Comparison of ENCODE assay signal across 9 cellular contexts in the genomic region with DNA sequence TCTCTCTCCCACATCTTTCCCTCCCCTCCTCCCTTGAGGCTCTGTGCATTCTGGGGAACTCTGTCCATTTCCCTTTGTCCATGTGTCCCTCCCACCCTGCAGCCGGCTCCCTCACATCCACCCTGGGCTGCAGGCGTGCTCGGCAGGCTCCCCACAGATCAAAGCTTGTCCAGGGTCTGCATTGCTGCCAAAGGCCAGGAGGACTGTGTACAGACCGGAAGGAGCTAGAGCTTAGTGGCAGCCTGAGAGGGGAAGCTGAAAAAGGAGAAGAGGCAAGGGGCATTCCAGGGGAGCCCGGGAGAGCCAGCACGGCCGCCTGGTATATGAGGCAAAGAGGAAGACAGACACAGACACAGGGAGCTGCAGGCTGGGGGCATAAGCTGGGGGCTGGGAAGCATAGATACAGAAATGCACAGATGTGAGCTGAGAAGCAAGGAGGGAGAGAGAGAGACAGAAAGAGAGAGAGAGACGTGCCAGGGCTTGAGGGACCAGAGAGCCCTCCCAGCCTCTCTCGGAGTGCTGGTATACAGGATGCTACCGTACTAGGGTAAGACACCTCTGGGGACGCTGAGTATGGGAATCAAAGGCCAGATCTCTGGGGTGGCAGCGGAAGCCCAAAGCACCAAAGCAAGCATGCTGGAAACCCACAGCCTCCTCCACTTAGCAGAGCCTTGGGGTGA. TPM values are rescaled to one million over a fixed set of nuclear protein-coding genes. Genes with fewer than 3 reads are reported as not detected.
DNase-seq lines count a peak whose midpoint lies in the region; ATAC-seq, FAIRE-seq and TF ChIP-seq lines count a peak whose summit lies in the region.
"Had no signal": no experiment of that assay in that cellular context is flagged by ENCODE, and none has a peak within 500 bp of the region (broad histone marks: within the 10 kb centered on the region; RNA-seq: fewer than 3 reads in every experiment).

No MANE protein-coding gene starts in this region.

- H3K9me2 ChIP-seq in SK-N-SH: no peaks in the 10 kb centered on the region

- H3K4me2 ChIP-seq in SK-N-SH: no peak overlapping the region

- intact Hi-C loops in dorsolateral prefrontal cortex (cut with DNase I) (no loop called here), ascending aorta (cut with DNase I) (no loop called here)

- 0 out of 2 replicates have a peak overlapping the region, but pooled peaks have one; percentile 1 for H2AFZ ChIP-seq in SK-N-SH (ENCODE audit: low read depth)

- POLR2A ChIA-PET in SK-N-SH (lab: Yijun Ruan, JAX): interaction anchor here (1.2 kb wide), 1 partner anchor 26 kb away, joined by 3 read pairs; the partner anchor contains the start of gene PTMS

- H3K36me3 ChIP-seq in SK-N-SH (replicated peaks in 1 of 2; ENCODE audit: control insufficient read depth in 1 of 2, insufficient read depth in 2 of 2, low read length in 1 of 2) (no peaks in the 10 kb centered on the region), neutrophil (no peaks in the 10 kb centered on the region), ascending aorta (no peaks in the 10 kb centered on the region)

- peaks cover 0 to 9% of the 10 kb centered on the region in 2 experiments; a peak in 1 of 4 replicates for H3K4me1 ChIP-seq in SK-N-SH (ENCODE audit: control insufficient read depth in 1 of 2, insufficient read depth in 2 of 2, low read depth in 1 of 2, low read length in 1 of 2)
- peaks cover 26 to 35% of the 10 kb centered on the region in 2 experiments for H3K4me1 ChIP-seq in neutrophil (ENCODE audit: control insufficient read depth in 1 of 2, insufficient read depth in 1 of 2, low read depth in 1 of 2, low read length in 1 of 2)
- H3K4me1 ChIP-seq in ascending aorta: no peaks in the 10 kb centered on the region
- H3K4me1 ChIP-seq: body of pancreas had no signal

- H3K27ac ChIP-seq in SK-N-SH (ENCODE audit: low read depth in 2 of 2, low read length in 1 of 2) (no peak overlapping the region), dorsolateral prefrontal cortex (peak overlapping the region in 58 of 59 donors; percentile 24 to 90 (median 76)), neutrophil (peak overlapping the region; percentile 76), ascending aorta (no peak overlapping the region)

- no peak for ATAC-seq in GM19023 (IDR thresholded peaks at IDR 0.05; ENCODE audit: unreplicated experiment)
- ATAC-seq: body of pancreas had no signal

- no peaks in the 10 kb centered on the region for H3K27me3 ChIP-seq in SK-N-SH (ENCODE audit: insufficient read depth)
- no peaks in the 10 kb centered on the region for H3K27me3 ChIP-seq in dorsolateral prefrontal cortex
- H3K27me3 ChIP-seq in neutrophil: no peaks in the 10 kb centered on the region
- no peaks in the 10 kb centered on the region for H3K27me3 ChIP-seq in ascending aorta
- H3K27me3 ChIP-seq: body of pancreas had no signal

- CTCF ChIA-PET in SK-N-SH (lab: Yijun Ruan, JAX): interaction anchor here (0.8 to 3.4 kb wide), 13 partner anchors 11 to 56 kb away, joined by 3 to 19 read pairs (median 4); partner anchors contain the start of genes MLF2 and P3H3

- no peak for DNase-seq in GM18507 (ENCODE audit: extremely low spot score, insufficient read length, low read depth)
- DNase-seq in SK-N-SH: no peak
- DNase-seq in dorsolateral prefrontal cortex: peak in 4 of 10 donors; percentile 35 to 62 (median 42)
- no peak for DNase-seq in NCI-H146 treated with DMSO at 0.1 percent for 48 hours (lab: John Stamatoyannopoulos, UW; ENCODE audit: unreplicated experiment)
- DNase-seq in ascending aorta (ENCODE audit: low spot score in 2 of 2): no peak
- no peak for DNase-seq in SHP77 (lab: John Stamatoyannopoulos, UW)

- no peaks in the 10 kb centered on the region for H3K79me2 ChIP-seq in SK-N-SH (ENCODE audit: insufficient read depth)

- H3K9me3 ChIP-seq in SK-N-SH (no peaks in the 10 kb centered on the region), neutrophil (no peaks in the 10 kb centered on the region), ascending aorta (no peaks in the 10 kb centered on the region)
- H3K9me3 ChIP-seq: body of pancreas had no signal

- H4K20me1 ChIP-seq in SK-N-SH (ENCODE audit: insufficient read depth): no peaks in the 10 kb centered on the region

- no peak for TF ChIP-seq EP300 in SK-N-SH (IDR thresholded peaks at IDR 0.05; ENCODE audit: borderline replicate concordance in 1 of 2, low read depth in 1 of 2, low read length in 1 of 2)

- 63% methylated on average over 12 of the region's 12 CpGs for WGBS in SK-N-SH (ENCODE audit: low lambda C conversion rate)

- no peaks in the 10 kb centered on the region for H3F3A ChIP-seq in SK-N-SH (replicated peaks; ENCODE audit: insufficient read depth)

- TF ChIP-seq CTCF in SK-N-SH (IDR thresholded peaks at IDR 0.05) (no peak), dorsolateral prefrontal cortex (IDR thresholded peaks at IDR 0.05 in 54 of 56, conservative IDR thresholded peaks at IDR 0.05 in 2 of 56; ENCODE audit: low read depth in 1 of 56, partially characterized antibody in 56 of 56) (no peak), neutrophil (IDR thresholded peaks at IDR 0.05) (no peak), ascending aorta (IDR thresholded peaks at IDR 0.05) (no peak)

- FAIRE-seq in GM18507 (lab: Jason Lieb, UNC): peak; percentile 59

- no peak for TF ChIP-seq RAD21 in SK-N-SH (IDR thresholded peaks at IDR 0.05; ENCODE audit: low read length)

- H3K9ac ChIP-seq in SK-N-SH: no peak overlapping the region

- H3K4me3 ChIP-seq in SK-N-SH (ENCODE audit: low read depth in 2 of 2, low read length in 1 of 2): no peak overlapping the region
- peak overlapping the region in 49 of 59 donors; percentile 1 to 51 (median 31) for H3K4me3 ChIP-seq in dorsolateral prefrontal cortex
- peak overlapping the region; percentile 15 to 47 for H3K4me3 ChIP-seq in neutrophil (ENCODE audit: low read depth in 1 of 2, low read length in 1 of 2)
- H3K4me3 ChIP-seq in ascending aorta: peak overlapping the region in 1 of 2 donors; percentile 30
- H3K4me3 ChIP-seq: body of pancreas had no signal

TF ChIP-seq in SK-N-SH, 30 proteins besides CTCF, POLR2A, EP300 and RAD21 (continues in another document):
- no peak for TF ChIP-seq SIN3A (IDR thresholded peaks at IDR 0.05; ENCODE audit: borderline replicate concordance, low read depth, low read length)
- no peak for TF ChIP-seq TCF12 (IDR thresholded peaks at IDR 0.05)
- no peak for TF ChIP-seq IRF3 (IDR thresholded peaks at IDR 0.05; ENCODE audit: low read depth, low read length)
- no peak for TF ChIP-seq USF1 (IDR thresholded peaks at IDR 0.05; ENCODE audit: borderline replicate concordance, low read depth)
- TF ChIP-seq NFIC (IDR thresholded peaks at IDR 0.05; ENCODE audit: borderline replicate concordance): no peak
- no peak for TF ChIP-seq FOXJ3 (CRISPR knock-in tag; IDR thresholded peaks at IDR 0.05)
- TF ChIP-seq EZH2phosphoT487 (IDR thresholded peaks at IDR 0.05; ENCODE audit: borderline replicate concordance, low read depth): no peak
- TF ChIP-seq MEF2A (IDR thresholded peaks at IDR 0.05; ENCODE audit: borderline replicate concordance, low read depth): no peak
- no peak for TF ChIP-seq SMC3 (IDR thresholded peaks at IDR 0.05; ENCODE audit: low read depth, low read length)
- no peak for TF ChIP-seq CHD2 (IDR thresholded peaks at IDR 0.05; ENCODE audit: low read length, partially characterized antibody)
- TF ChIP-seq MXI1 (IDR thresholded peaks at IDR 0.05; ENCODE audit: low read depth, low read length): no peak
- TF ChIP-seq YY1 (IDR thresholded peaks at IDR 0.05; ENCODE audit: low read depth): no peak
- TF ChIP-seq RXRA (IDR thresholded peaks at IDR 0.05; ENCODE audit: borderline replicate concordance, low read depth): no peak

RNA-seq across cellular contexts. Expression of gene CD4, which starts 3.3 kb away (rescaled TPM):
- 0.02 TPM in 1 of 2 replicates, not detected in the other for polyA plus RNA-seq in SK-N-SH (2012; rRNA removed)
- 0.01 TPM in 2 replicates for polyA plus RNA-seq in SK-N-SH (2012; cell fraction: cytosol; rRNA removed)
- not detected in 2 replicates for polyA plus RNA-seq in SK-N-SH (2012; cell fraction: nucleus; rRNA removed)
- total RNA-seq in dorsolateral prefrontal cortex (10 to 100 TPM in 62 of 120 experiments, 1 to 10 TPM in 58; 5.0 to 28.8 (median 10.1) TPM), ascending aorta (2.6 TPM)

RNA-seq across cellular contexts. Expression of gene LAG3, which starts 20.3 kb away (rescaled TPM):
- polyA plus RNA-seq in SK-N-SH (2012; rRNA removed): 0.72 and 1.1 TPM in 2 replicates
- 0.14 and 0.21 TPM in 2 replicates for polyA plus RNA-seq in SK-N-SH (2012; cell fraction: cytosol; rRNA removed)
- polyA plus RNA-seq in SK-N-SH (2012; cell fraction: nucleus; rRNA removed): 7.2 and 9.8 TPM in 2 replicates
- total RNA-seq in dorsolateral prefrontal cortex: 1 to 10 TPM in 33 of 120 experiments, under 1 TPM in 73, not detected in 14; 0.23 to 3.0 (median 0.75) TPM
- not detected for total RNA-seq in ascending aorta
- total RNA-seq: body of pancreas had no signal

RNA-seq across cellular contexts. Expression of gene PTMS, which starts 26.5 kb away (rescaled TPM):
- 391 and 661 TPM in 2 replicates for polyA plus RNA-seq in SK-N-SH (2012; rRNA removed)
- 526 and 613 TPM in 2 replicates for polyA plus RNA-seq in SK-N-SH (2012; cell fraction: cytosol; rRNA removed)
- polyA plus RNA-seq in SK-N-SH (2012; cell fraction: nucleus; rRNA removed): 247 and 291 TPM in 2 replicates
- total RNA-seq in dorsolateral prefrontal cortex (100 to 1,000 TPM; 117 to 439 (median 242) TPM), ascending aorta (361 TPM)

RNA-seq across cellular contexts. Expression of gene GPR162, which starts 29.0 kb away (rescaled TPM):
- polyA plus RNA-seq in SK-N-SH (2012; rRNA removed): 16.4 and 18.6 TPM in 2 replicates
- polyA plus RNA-seq in SK-N-SH (2012; cell fraction: cytosol; rRNA removed): 7.0 and 10.6 TPM in 2 replicates
- polyA plus RNA-seq in SK-N-SH (2012; cell fraction: nucleus; rRNA removed): 32.2 and 35.7 TPM in 2 replicates
- total RNA-seq in dorsolateral prefrontal cortex (100 to 1,000 TPM in 117 of 120 experiments, 10 to 100 TPM in 3; 49.5 to 245 (median 167) TPM), ascending aorta (9.4 TPM)

RNA-seq across cellular contexts. Expression of gene P3H3, which starts 35.5 kb away (rescaled TPM):
- 49.5 and 74.6 TPM in 2 replicates for polyA plus RNA-seq in SK-N-SH (2012; rRNA removed)
- 27.5 and 38.8 TPM in 2 replicates for polyA plus RNA-seq in SK-N-SH (2012; cell fraction: cytosol; rRNA removed)
- 144 and 192 TPM in 2 replicates for polyA plus RNA-seq in SK-N-SH (2012; cell fraction: nucleus; rRNA removed)
- total RNA-seq in dorsolateral prefrontal cortex: 10 to 100 TPM; 14.2 to 61.4 (median 29.3) TPM
- 62.2 TPM for total RNA-seq in ascending aorta

Comparison
In these comparisons a context has a peak if more than half of its experiments do, and no peak if none do; other contexts are left out.
1. H3K27ac ChIP-seq: peak in dorsolateral prefrontal cortex (58 of 59) and neutrophil (single experiment); none in SK-N-SH (0 of 2) and ascending aorta (0 of 2).
2. H3K4me3 ChIP-seq: peak in dorsolateral prefrontal cortex (49 of 59) and neutrophil (2 of 2); none in SK-N-SH (0 of 2).